9 cellular contexts compared by ENCODE assay signal in the genomic region with DNA sequence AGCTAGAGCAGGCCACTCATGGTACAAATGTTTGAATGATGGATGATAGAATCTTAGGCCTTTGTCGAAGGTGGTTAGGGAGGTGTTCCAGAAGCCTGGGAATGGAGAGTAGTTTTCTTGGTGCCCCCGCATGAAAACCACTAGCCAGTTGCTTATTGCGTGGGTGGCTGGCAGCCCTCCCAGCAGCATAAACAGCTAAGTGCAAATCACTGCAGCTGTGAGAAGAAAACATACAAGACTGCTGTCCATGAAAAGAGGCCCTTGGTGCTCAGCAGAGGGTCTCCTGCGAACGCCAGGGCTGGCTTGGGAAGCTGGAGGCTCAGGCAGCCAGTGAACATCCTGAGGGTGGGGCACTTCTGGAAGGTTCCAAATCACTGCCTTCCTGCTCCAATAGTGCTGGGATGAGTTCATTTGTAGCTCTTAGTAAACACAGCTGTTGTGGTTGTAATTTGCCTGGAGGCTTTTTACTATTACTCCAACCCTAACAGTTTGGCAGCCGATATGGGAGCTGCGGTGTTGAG.
DNase-seq lines count a peak whose midpoint lies in the region; ATAC-seq and TF ChIP-seq lines count a peak whose summit lies in the region.
"Had no signal": no experiment of that assay in that cellular context is flagged by ENCODE, and none has a peak within 500 bp of the region (broad histone marks: within the 10 kb centered on the region; RNA-seq: fewer than 3 reads in every experiment).

No MANE protein-coding gene starts in this region.

- peaks cover 26% of the 10 kb centered on the region for H3K36me3 Mint-ChIP-seq in endothelial cell (ENCODE audit: low read depth, unreplicated experiment)

- no peak overlapping the region for H3K4me3 Mint-ChIP-seq in endothelial cell (ENCODE audit: unreplicated experiment)

- peaks cover 2% of the 10 kb centered on the region for H3K27me3 Mint-ChIP-seq in endothelial cell (ENCODE audit: unreplicated experiment)

- DNase-seq in EH (ENCODE audit: low read depth) (peak; percentile 95), SW480 (ENCODE audit: low spot score) (peak; percentile 46), foreskin melanocyte (peak; percentile 50), renal cortical epithelial cell (ENCODE audit: low read depth) (peak; percentile 67), endothelial cell (ENCODE audit: low spot score) (no peak), cortex of kidney (lab: John Stamatoyannopoulos, UW) (no peak), activated T-cell treated with anti-CD3 and anti-CD28 coated beads for 4 hours (no peak)
- DNase-seq: stimulated activated naive CD8-positive, alpha-beta T cell treated with anti-CD3 and anti-CD28 coated beads, Interleukin-15, Interleukin-2, amounts not matched to agents 100 U/mL and 50 U/mL, for 24 hours had no signal

- no peak for TF ChIP-seq CTCF in endothelial cell (IDR thresholded peaks at IDR 0.05; ENCODE audit: unreplicated experiment)

- H3K27ac Mint-ChIP-seq in endothelial cell (ENCODE audit: unreplicated experiment): no peak overlapping the region

- no peak for ATAC-seq in GM21825 (IDR thresholded peaks at IDR 0.05; ENCODE audit: unreplicated experiment)
- ATAC-seq: stimulated activated naive CD8-positive, alpha-beta T cell treated with anti-CD3 and anti-CD28 coated beads, Interleukin-15, Interleukin-2, amounts not matched to agents 100 U/mL and 50 U/mL, for 24 hours had no signal

- H3K4me1 Mint-ChIP-seq in endothelial cell (ENCODE audit: unreplicated experiment): peaks cover 5% of the 10 kb centered on the region

- no peaks in the 10 kb centered on the region for H3K9me3 Mint-ChIP-seq in endothelial cell (ENCODE audit: unreplicated experiment)

Comparison
In these comparisons a context has a peak if more than half of its experiments do, and no peak if none do; other contexts are left out.
1. DNase-seq: peak in EH (single experiment), SW480 (single experiment), foreskin melanocyte (single experiment) and renal cortical epithelial cell (single experiment); none in endothelial cell (single experiment), cortex of kidney (single experiment) and activated T-cell treated with anti-CD3 and anti-CD28 coated beads for 4 hours (single experiment).